Comparison of ENCODE assay signal across 1 cellular context in the genomic region with DNA sequence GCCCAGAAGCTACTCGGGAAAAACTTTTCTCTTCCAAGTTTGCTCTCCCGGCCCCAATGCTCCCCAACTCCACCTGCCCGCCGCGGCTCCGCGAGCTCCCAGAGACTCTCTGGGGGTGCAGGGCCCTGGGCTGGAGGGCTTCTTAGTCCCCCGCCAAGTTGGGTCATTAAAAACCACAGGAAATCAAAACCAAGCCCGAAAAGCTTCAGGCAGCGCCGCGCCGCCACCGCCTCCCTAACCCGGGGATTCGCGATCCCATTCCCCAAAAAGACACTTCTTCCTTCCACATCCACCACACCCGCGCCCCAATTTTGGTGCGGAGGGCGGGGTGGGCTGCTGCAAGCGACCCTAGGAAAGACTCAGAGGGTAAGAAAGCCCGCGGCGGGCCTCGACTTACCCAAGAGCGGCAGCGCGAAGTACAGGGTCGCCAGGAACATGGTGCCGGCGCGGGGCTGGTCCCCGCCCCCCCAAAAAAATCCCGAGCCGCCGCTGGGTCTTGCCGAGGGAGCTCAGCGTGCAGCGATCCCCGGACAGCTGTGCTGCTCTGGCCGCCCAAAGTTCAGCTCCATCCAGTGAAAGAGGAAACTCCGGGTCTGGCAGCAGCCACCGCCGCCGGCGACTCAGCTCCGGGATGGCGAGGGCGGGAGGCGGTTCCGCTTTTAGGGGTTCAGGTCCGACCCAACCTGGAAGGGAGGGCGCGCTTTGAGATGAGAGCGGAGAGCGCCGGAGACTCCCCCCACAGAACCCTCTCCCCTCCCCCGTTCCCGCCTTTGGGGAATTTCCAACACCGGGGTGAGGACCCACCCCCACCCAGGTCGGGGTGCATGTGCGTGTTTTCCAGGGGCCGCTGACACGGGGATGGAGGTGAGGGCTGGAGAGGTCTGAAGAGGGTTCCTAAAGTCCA.
TF ChIP-seq lines count a peak whose summit lies in the region.

No MANE protein-coding gene starts in this region.

TF ChIP-seq in HepG2, 621 proteins besides CTCF, POLR2A, EP300 and RAD21:
- TF ChIP-seq KLF11 (CRISPR knock-in tag; IDR thresholded peaks at IDR 0.05): no peak
- no peak for TF ChIP-seq ETV5 (CRISPR knock-in tag; IDR thresholded peaks at IDR 0.05; ENCODE audit: borderline replicate concordance)
- no peak for TF ChIP-seq PITX1 (CRISPR knock-in tag; IDR thresholded peaks at IDR 0.05)
- no peak for TF ChIP-seq ZNF326 (CRISPR knock-in tag; IDR thresholded peaks at IDR 0.05; ENCODE audit: borderline replicate concordance)
- no peak for TF ChIP-seq NFE2L1 (CRISPR knock-in tag; IDR thresholded peaks at IDR 0.05; ENCODE audit: borderline replicate concordance)
- TF ChIP-seq ATRX (CRISPR knock-in tag; IDR thresholded peaks at IDR 0.05; ENCODE audit: borderline replicate concordance): no peak
- TF ChIP-seq, protein P1, sequence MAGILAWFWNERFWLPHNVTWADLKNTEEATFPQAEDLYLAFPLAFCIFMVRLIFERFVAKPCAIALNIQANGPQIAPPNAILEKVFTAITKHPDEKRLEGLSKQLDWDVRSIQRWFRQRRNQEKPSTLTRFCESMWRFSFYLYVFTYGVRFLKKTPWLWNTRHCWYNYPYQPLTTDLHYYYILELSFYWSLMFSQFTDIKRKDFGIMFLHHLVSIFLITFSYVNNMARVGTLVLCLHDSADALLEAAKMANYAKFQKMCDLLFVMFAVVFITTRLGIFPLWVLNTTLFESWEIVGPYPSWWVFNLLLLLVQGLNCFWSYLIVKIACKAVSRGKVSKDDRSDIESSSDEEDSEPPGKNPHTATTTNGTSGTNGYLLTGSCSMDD (CRISPR knock-in tag; IDR thresholded peaks at IDR 0.05): no peak
- no peak for TF ChIP-seq FOXA3 (CRISPR knock-in tag; IDR thresholded peaks at IDR 0.05)
- TF ChIP-seq MYPOP (CRISPR knock-in tag; IDR thresholded peaks at IDR 0.05): no peak
- TF ChIP-seq ZNF30 (CRISPR knock-in tag; IDR thresholded peaks at IDR 0.05): no peak
